14 cellular contexts compared by ENCODE assay signal in genomic region chr5:150338546-150338945, GRCh38. TPM values are rescaled to one million over a fixed set of nuclear protein-coding genes. Genes with fewer than 3 reads are reported as not detected.
A peak's percentile ranks its signal among the peaks of the same experiment; 100 is the strongest.
DNase-seq lines count a peak whose midpoint lies in the region; ATAC-seq lines count a peak whose summit lies in the region.
"Had no signal": no experiment of that assay in that cellular context is flagged by ENCODE, and none has a peak within 500 bp of the region (broad histone marks: within the 10 kb centered on the region; RNA-seq: fewer than 3 reads in every experiment).

No MANE protein-coding gene starts in this region.

- peaks cover 11 to 24% (median 11%) of the 10 kb centered on the region in 3 donors for H3K4me1 ChIP-seq in skeletal muscle tissue (ENCODE audit: control insufficient read depth in 3 of 3, insufficient read depth in 3 of 3, low read length in 3 of 3)

- peak; percentile 37 for DNase-seq in Ammon's horn (ENCODE audit: low spot score)
- DNase-seq in midbrain (lab: John Stamatoyannopoulos, UW) = peak; percentile 40
- DNase-seq in cerebellar nuclear complex (lab: John Stamatoyannopoulos, UW) = no peak
- DNase-seq in NAMALWA (ENCODE audit: low spot score) = no peak
- DNase-seq: NCI-H1092, NCI-H446, NCI-H748 treated with DMSO at 0.1 percent for 48 hours had no signal

- no peaks in the 10 kb centered on the region for H3K9me3 ChIP-seq in skeletal muscle tissue (ENCODE audit: control insufficient read depth in 3 of 3, low read length in 3 of 3)

- peak overlapping the region in 2 of 3 donors; percentile 3 to 66 for H3K9ac ChIP-seq in skeletal muscle tissue (ENCODE audit: low read depth in 1 of 3, low read length in 3 of 3)

- H3K36me3 ChIP-seq in skeletal muscle tissue (ENCODE audit: control insufficient read depth in 3 of 3, insufficient read depth in 3 of 3, low read length in 3 of 3) = no peaks in the 10 kb centered on the region

- H3K27me3 ChIP-seq in skeletal muscle tissue (ENCODE audit: control insufficient read depth in 3 of 3, insufficient read depth in 3 of 3, low read length in 3 of 3) = no peaks in the 10 kb centered on the region

- peak overlapping the region; percentile 93 for H3K27ac ChIP-seq in angular gyrus (ENCODE audit: low read depth, low read length)
- H3K27ac ChIP-seq in skeletal muscle tissue (ENCODE audit: low read depth, low read length) = peak overlapping the region; percentile 75
- H3K27ac ChIP-seq: 22Rv1, C4-2B had no signal

- H3K4me3 ChIP-seq in skeletal muscle tissue (ENCODE audit: low read length in 3 of 3) = peak overlapping the region in 2 of 3 donors; percentile 13 to 66
- H3K4me3 ChIP-seq: GM23338 had no signal

- ATAC-seq in HG02852 (IDR thresholded peaks at IDR 0.05; ENCODE audit: unreplicated experiment) = no peak
- ATAC-seq in GM19395 (IDR thresholded peaks at IDR 0.05; ENCODE audit: unreplicated experiment) = no peak
- ATAC-seq: GM23338 had no signal

RNA-seq across cellular contexts. Expression of gene TCOF1, which starts 19.0 kb away (rescaled TPM):
- 7.3 TPM for total RNA-seq in skeletal muscle tissue

RNA-seq across cellular contexts. Expression of gene ARSI, which starts 35.8 kb away (rescaled TPM):
- total RNA-seq in skeletal muscle tissue = 9.9 TPM

RNA-seq across cellular contexts. Expression of gene CAMK2A, which starts 49.0 kb away (rescaled TPM):
- 45.9 TPM for total RNA-seq in skeletal muscle tissue
- total RNA-seq: GM23338 had no signal

Comparison
In these comparisons a context has a peak if more than half of its experiments do, and no peak if none do; other contexts are left out.
1. DNase-seq: peak in Ammon's horn (single experiment) and midbrain (single experiment); none in cerebellar nuclear complex (0 of 2) and NAMALWA (single experiment).